Comparison of ENCODE assay signal across 1 cellular context in the genomic region with DNA sequence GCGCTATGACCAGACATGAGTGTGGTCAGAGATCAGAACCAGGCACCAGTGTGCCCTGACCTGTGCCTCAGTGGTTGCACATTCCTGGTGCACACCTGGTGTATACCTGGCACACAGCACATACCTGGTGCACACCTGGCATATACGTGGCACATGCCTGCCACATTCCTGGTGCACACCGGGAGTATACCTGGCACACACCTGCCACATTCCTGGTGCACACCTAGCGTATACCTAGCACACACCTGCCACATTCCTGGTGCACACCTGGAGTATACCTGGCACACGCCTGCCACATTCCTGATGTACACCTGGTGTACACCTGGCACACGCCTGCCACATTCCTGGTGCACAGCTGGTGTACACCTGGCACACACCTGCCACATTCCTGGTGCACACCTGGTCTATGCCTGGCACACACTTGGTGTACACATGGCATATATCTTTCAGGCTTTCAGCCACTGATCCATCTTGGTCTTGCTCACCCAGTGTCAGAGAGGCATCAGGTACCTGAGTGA.
TF ChIP-seq lines count a peak whose summit lies in the region.

No MANE protein-coding gene starts in this region.

TF ChIP-seq in SK-N-SH treated with all-trans-retinoic acid at 6 μM for 48 hours, 23 proteins besides CTCF, POLR2A, EP300 and RAD21 (continued from another document):
- TF ChIP-seq, protein P1, sequence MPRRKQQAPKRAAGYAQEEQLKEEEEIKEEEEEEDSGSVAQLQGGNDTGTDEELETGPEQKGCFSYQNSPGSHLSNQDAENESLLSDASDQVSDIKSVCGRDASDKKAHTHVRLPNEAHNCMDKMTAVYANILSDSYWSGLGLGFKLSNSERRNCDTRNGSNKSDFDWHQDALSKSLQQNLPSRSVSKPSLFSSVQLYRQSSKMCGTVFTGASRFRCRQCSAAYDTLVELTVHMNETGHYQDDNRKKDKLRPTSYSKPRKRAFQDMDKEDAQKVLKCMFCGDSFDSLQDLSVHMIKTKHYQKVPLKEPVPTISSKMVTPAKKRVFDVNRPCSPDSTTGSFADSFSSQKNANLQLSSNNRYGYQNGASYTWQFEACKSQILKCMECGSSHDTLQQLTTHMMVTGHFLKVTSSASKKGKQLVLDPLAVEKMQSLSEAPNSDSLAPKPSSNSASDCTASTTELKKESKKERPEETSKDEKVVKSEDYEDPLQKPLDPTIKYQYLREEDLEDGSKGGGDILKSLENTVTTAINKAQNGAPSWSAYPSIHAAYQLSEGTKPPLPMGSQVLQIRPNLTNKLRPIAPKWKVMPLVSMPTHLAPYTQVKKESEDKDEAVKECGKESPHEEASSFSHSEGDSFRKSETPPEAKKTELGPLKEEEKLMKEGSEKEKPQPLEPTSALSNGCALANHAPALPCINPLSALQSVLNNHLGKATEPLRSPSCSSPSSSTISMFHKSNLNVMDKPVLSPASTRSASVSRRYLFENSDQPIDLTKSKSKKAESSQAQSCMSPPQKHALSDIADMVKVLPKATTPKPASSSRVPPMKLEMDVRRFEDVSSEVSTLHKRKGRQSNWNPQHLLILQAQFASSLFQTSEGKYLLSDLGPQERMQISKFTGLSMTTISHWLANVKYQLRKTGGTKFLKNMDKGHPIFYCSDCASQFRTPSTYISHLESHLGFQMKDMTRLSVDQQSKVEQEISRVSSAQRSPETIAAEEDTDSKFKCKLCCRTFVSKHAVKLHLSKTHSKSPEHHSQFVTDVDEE (CRISPR knock-in tag; IDR thresholded peaks at IDR 0.05) = no peak
TF ChIP-seq in SK-N-SH treated with all-trans-retinoic acid at 6 μM for 48 hours: peak in this region for 0.
